In the genomic region with DNA sequence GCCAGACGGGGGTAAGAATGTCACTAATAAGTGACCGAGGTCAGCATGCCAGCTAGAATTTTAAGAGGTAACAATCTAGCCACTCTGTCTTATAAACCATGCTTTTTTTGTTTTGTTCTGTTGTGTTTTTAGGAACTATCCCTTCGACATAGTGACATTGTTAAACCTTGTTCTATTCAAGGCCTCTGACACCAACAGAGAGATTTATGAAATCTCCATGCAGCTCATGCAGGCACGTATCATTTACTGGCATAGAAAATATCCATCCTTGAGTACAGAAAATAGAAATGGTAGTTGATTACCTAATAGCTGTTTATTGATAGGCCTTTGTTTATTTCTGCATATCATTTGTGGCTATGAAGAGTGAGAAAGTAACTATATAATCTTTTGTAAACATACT, we compare ENCODE assay signal across 8 cellular contexts.
"Had no signal": no experiment of that assay in that cellular context is flagged by ENCODE, and none has a peak within 500 bp of the region (broad histone marks: within the 10 kb centered on the region; RNA-seq: fewer than 3 reads in every experiment).

No MANE protein-coding gene starts in this region.

- H3K4me3 ChIP-seq: GM23248, HAP-1 had no signal

- H3K9me3 ChIP-seq: HAP-1 had no signal

- H3K27ac ChIP-seq: GM23248, HL-60 had no signal

- H3K36me3 ChIP-seq: HAP-1 had no signal

- ATAC-seq: HCT116, HepG2 had no signal

- DNase-seq: GM23248, GOT3, H7, HFFc6 had no signal
